ENCODE assay signal across 28 cellular contexts in genomic region chr9:84501587-84501986, GRCh38.
"Had no signal": no experiment of that assay in that cellular context is flagged by ENCODE, and none has a peak within 500 bp of the region (broad histone marks: within the 10 kb centered on the region; RNA-seq: fewer than 3 reads in every experiment).

No MANE protein-coding gene starts in this region.

- H3K27me3 ChIP-seq: breast epithelium, gastroesophageal sphincter, left lung, ovary, tibial nerve had no signal

- H3K9me3 ChIP-seq: ovary had no signal

- H3K4me1 ChIP-seq: breast epithelium, gastroesophageal sphincter, left lung, tibial nerve had no signal

- H3K36me3 ChIP-seq: breast epithelium, gastroesophageal sphincter, left lung, ovary, tibial nerve had no signal

- H3K4me1 Mint-ChIP-seq: activated CD4-positive, alpha-beta memory T cell treated with anti-CD3 and anti-CD28 coated beads, Interleukin-2, amount 10 ng/mL, durations not matched to agents 7 days and 5 days; activated CD4-positive, alpha-beta T cell treated with anti-CD3 and anti-CD28 coated beads, Interleukin-2, amount 10 ng/mL, durations not matched to agents 7 days and 5 days; activated T-helper 17 cell treated with anti-CD3 and anti-CD28 coated beads, Interleukin-2, amount 50 U/mL, for 72 hours; mesothelial cell of epicardium; naive B cell; T-helper 17 cell had no signal

- H3K9me3 Mint-ChIP-seq: activated CD4-positive, alpha-beta memory T cell treated with anti-CD3 and anti-CD28 coated beads, Interleukin-2, amount 10 ng/mL, durations not matched to agents 7 days and 5 days; activated T-cell treated with anti-CD3 and anti-CD28 coated beads, Interleukin-2, amount 50 U/mL, for 4 hours; activated T-helper 17 cell treated with anti-CD3 and anti-CD28 coated beads, Interleukin-2, amount 50 U/mL, for 72 hours had no signal

- H3K27me3 Mint-ChIP-seq: activated CD4-positive, alpha-beta memory T cell treated with anti-CD3 and anti-CD28 coated beads, Interleukin-2, amount 10 ng/mL, durations not matched to agents 7 days and 5 days; activated CD4-positive, alpha-beta T cell treated with anti-CD3 and anti-CD28 coated beads, Interleukin-2, amount 10 ng/mL, durations not matched to agents 7 days and 5 days; naive B cell; progenitor cell of endocrine pancreas had no signal

- ATAC-seq: activated T-cell treated with anti-CD3 and anti-CD28 coated beads, Interleukin-2, amount 50 U/mL, for 4 hours; activated T-helper 17 cell treated with anti-CD3 and anti-CD28 coated beads, Interleukin-2, amount 50 U/mL, for 72 hours; gastroesophageal sphincter; left lung; SK-N-SH treated with all-trans-retinoic acid at 6 μM for 48 hours; T-helper 17 cell had no signal

- H3K27ac ChIP-seq: breast epithelium, epithelial cell of prostate, gastroesophageal sphincter, left lung, ovary, tibial nerve had no signal

- H3K4me3 ChIP-seq: breast epithelium, gastroesophageal sphincter, left lung, ovary, tibial nerve had no signal

- H3K4me3 Mint-ChIP-seq: activated CD4-positive, alpha-beta memory T cell treated with anti-CD3 and anti-CD28 coated beads, Interleukin-2, amount 10 ng/mL, durations not matched to agents 7 days and 5 days; activated CD4-positive, alpha-beta T cell treated with anti-CD3 and anti-CD28 coated beads, Interleukin-2, amount 10 ng/mL, durations not matched to agents 7 days and 5 days; activated T-cell treated with anti-CD3 and anti-CD28 coated beads, Interleukin-2, amount 50 U/mL, for 4 hours; activated T-helper 17 cell treated with anti-CD3 and anti-CD28 coated beads, Interleukin-2, amount 50 U/mL, for 72 hours; immature natural killer cell; mesothelial cell of epicardium; naive B cell; T-helper 17 cell had no signal

- DNase-seq: activated CD4-positive, alpha-beta memory T cell treated with anti-CD3 and anti-CD28 coated beads, Interleukin-2, amount 10 ng/mL, durations not matched to agents 7 days and 5 days; activated CD4-positive, alpha-beta T cell treated with anti-CD3 and anti-CD28 coated beads for 1 hour; activated CD4-positive, alpha-beta T cell treated with anti-CD3 and anti-CD28 coated beads, Interleukin-2, amount 10 ng/mL, durations not matched to agents 7 days and 5 days; activated gamma-delta T cell treated with Interleukin-2 at 50 U/mL for 16 hours; activated naive CD4-positive, alpha-beta T cell treated with anti-CD3 and anti-CD28 coated beads, Interleukin-2, amount 50 U/mL, for 16 hours; activated T-cell treated with anti-CD3 and anti-CD28 coated beads, Interleukin-2, amount 50 U/mL, for 4 hours; amniotic stem cell; dermis blood vessel endothelial cell; effector CD4-positive, alpha-beta T cell; hippocampal formation; immature natural killer cell; left lung; naive B cell; ovary; retina; stimulated activated CD4-positive, alpha-beta T cell treated with anti-CD3 and anti-CD28 coated beads, Interleukin-15, amount 100 ng/mL, for 24 hours; stimulated activated CD4-positive, alpha-beta T cell treated with anti-CD3 and anti-CD28 coated beads, Interleukin-2, amount 100 ng/mL, for 24 hours; stimulated activated naive CD4-positive, alpha-beta T cell treated with Interleukin-2 at 50 U/mL for 16 hours; T-helper 17 cell; T1000 had no signal

- H3K27ac Mint-ChIP-seq: activated CD4-positive, alpha-beta memory T cell treated with anti-CD3 and anti-CD28 coated beads, Interleukin-2, amount 10 ng/mL, durations not matched to agents 7 days and 5 days; activated CD4-positive, alpha-beta T cell treated with anti-CD3 and anti-CD28 coated beads, Interleukin-2, amount 10 ng/mL, durations not matched to agents 7 days and 5 days; activated T-helper 17 cell treated with anti-CD3 and anti-CD28 coated beads, Interleukin-2, amount 50 U/mL, for 72 hours; immature natural killer cell; mesothelial cell of epicardium; naive B cell; progenitor cell of endocrine pancreas; T-helper 17 cell had no signal

- H3K36me3 Mint-ChIP-seq: immature natural killer cell, mesothelial cell of epicardium, naive B cell had no signal
